In the genomic region with DNA sequence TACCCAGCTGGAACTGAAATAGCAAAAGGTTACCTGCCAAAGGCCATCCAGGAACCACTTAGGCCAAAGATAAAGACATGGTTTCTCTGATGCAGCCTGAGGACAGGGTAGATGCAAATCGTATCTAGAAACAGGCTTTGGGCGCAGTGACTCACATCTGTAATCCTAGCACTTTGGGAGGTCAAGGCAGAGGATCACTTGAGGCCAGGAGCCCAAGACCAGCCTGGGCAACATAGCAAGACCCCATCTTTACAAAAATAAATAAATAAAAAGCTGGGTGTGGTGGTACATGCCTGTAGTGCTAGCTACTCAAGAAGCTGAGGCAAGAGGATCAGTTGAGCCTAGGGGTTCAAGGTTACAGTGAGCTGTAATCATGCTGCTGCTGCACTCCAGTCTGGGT, we compare ENCODE assay signal across 1 cellular context.
TF ChIP-seq lines count a peak whose summit lies in the region.

No MANE protein-coding gene starts in this region.

TF ChIP-seq in endothelial cell of umbilical vein, 7 proteins besides CTCF, POLR2A, EP300 and RAD21 (continued from another document):
- TF ChIP-seq MYC (IDR thresholded peaks at IDR 0.05; ENCODE audit: low read depth, low read length) (no peak), FOS (IDR thresholded peaks at IDR 0.05; ENCODE audit: borderline replicate concordance, insufficient read depth, low read length) (no peak)
